ENCODE assay signal across 13 cellular contexts in genomic region chr1:149746463-149747356, GRCh38. TPM values are rescaled to one million over a fixed set of nuclear protein-coding genes. Genes with fewer than 3 reads are reported as not detected.
DNase-seq lines count a peak whose midpoint lies in the region; ATAC-seq, FAIRE-seq and TF ChIP-seq lines count a peak whose summit lies in the region.
"Not testable (repeated sequence)": the region's sequence is repeated elsewhere in the genome, so short reads cannot be mapped to it uniquely, and the experiment has no call there.
"Had no signal": no experiment of that assay in that cellular context is flagged by ENCODE, and none has a peak within 500 bp of the region (broad histone marks: within the 10 kb centered on the region; RNA-seq: fewer than 3 reads in every experiment).

No MANE protein-coding gene starts in this region.

- not testable (repeated sequence) for H3K4me3 ChIP-seq in hepatocyte; HepG2 (replicated peaks in 1 of 3; ENCODE audit: insufficient read depth in 1 of 3, low read depth in 2 of 3, low read length in 3 of 3)

- intact Hi-C loops in HepG2 (cut with micrococcal nuclease; ENCODE audit: unreplicated experiment): not testable (repeated sequence)

- TF ChIP-seq RAD21 in HepG2 (CRISPR knock-in tag; IDR thresholded peaks at IDR 0.05): not testable (repeated sequence)

- peaks cover 24% of the 10 kb centered on the region for H3K27me3 Mint-ChIP-seq in nephron (ENCODE audit: low read depth)

- H3K27me3 ChIP-seq in hepatocyte; HepG2 (ENCODE audit: control insufficient read depth in 1 of 2, insufficient read depth in 2 of 2, low read length in 2 of 2): not testable (repeated sequence)

- TF ChIP-seq POLR2A in GM12891 (IDR thresholded peaks at IDR 0.05; ENCODE audit: low read depth, low read length); HepG2 (IDR thresholded peaks at IDR 0.05; ENCODE audit: insufficient read depth in 1 of 2, low read depth in 2 of 2, low read length in 2 of 2): not testable (repeated sequence)

- not testable (repeated sequence) for H2AFZ ChIP-seq in hepatocyte; HepG2 (ENCODE audit: low read length)

- H3K36me3 Mint-ChIP-seq in nephron (ENCODE audit: low read depth): not testable (repeated sequence)

- not testable (repeated sequence) for H3K79me2 ChIP-seq in hepatocyte; HepG2 (ENCODE audit: insufficient read depth, low read length)

- CTCF ChIA-PET in HepG2 (lab: Yijun Ruan, JAX; ENCODE audit: low intra/inter-chr PET ratio, low total read pairs): not testable (repeated sequence)

- not testable (repeated sequence) for H3K9ac ChIP-seq in HepG2 (ENCODE audit: insufficient read depth, low read depth, low read length)

- not testable (repeated sequence) for H3K36me3 ChIP-seq in hepatocyte (replicated peaks; ENCODE audit: insufficient read depth, low read depth); HepG2 (replicated peaks in 1 of 2; ENCODE audit: control insufficient read depth in 1 of 2, insufficient read depth in 2 of 2, low read length in 2 of 2)

- H3K27ac ChIP-seq in hepatocyte; HepG2 (ENCODE audit: extremely low read length, insufficient read depth, low read length): not testable (repeated sequence)

- not testable (repeated sequence) for H4K20me1 ChIP-seq in hepatocyte (ENCODE audit: insufficient read depth, poor library complexity, severe bottlenecking); HepG2 (ENCODE audit: insufficient read depth, low read length)

- WGBS in hepatocyte (ENCODE audit: low lambda C conversion rate, missing lambda C conversion rate): 13% methylated on average over 31 of the region's 41 CpGs
- WGBS in HepG2 (ENCODE audit: low lambda C conversion rate): 62% methylated on average over 21 of the region's 41 CpGs

- H3K9me2 ChIP-seq in hepatocyte (replicated peaks; ENCODE audit: insufficient read depth): not testable (repeated sequence)

- H3K4me1 ChIP-seq in hepatocyte (ENCODE audit: insufficient read depth); HepG2 (ENCODE audit: insufficient read depth, low read length): not testable (repeated sequence)

- BruUV-seq in HepG2 (replicated peaks; lab: Mats Ljungman, UMichigan): not testable (repeated sequence)

- not testable (repeated sequence) for TF ChIP-seq CTCF in hepatocyte (IDR thresholded peaks at IDR 0.05; ENCODE audit: poor library complexity); HepG2 (CRISPR knock-in tag; IDR thresholded peaks at IDR 0.05); nephron (IDR thresholded peaks at IDR 0.05; ENCODE audit: unreplicated experiment in 3 of 3)

- H3K4me1 Mint-ChIP-seq in nephron: not testable (repeated sequence)

- in situ Hi-C loops in HepG2 (cut with HindIII; ENCODE audit: extremely low pct_ligation_motif_present, low pct_unique_long_range_greater_than_20kb): not testable (repeated sequence)

- not testable (repeated sequence) for DNase-seq in GM12891 (ENCODE audit: insufficient read length, low spot score); HepG2 (ENCODE audit: low spot score)
- peak; percentile 14 for DNase-seq in activated CD8-positive, alpha-beta memory T cell treated with anti-CD3 and anti-CD28 coated beads, Interleukin-2, amount 50 U/mL, for 4 hours
- DNase-seq in ecto neural progenitor cell (ENCODE audit: low spot score): peak; percentile 52
- peak; percentile 2 for DNase-seq in hepatocyte (ENCODE audit: low spot score)
- DNase-seq in stimulated activated CD4-positive, alpha-beta T cell treated with anti-CD3 and anti-CD28 coated beads, Interleukin-15, amount 100 ng/mL, for 24 hours: peak; percentile 9

- not testable (repeated sequence) for H3K9me3 ChIP-seq in hepatocyte (ENCODE audit: low read depth); HepG2 (ENCODE audit: low read length)

- not testable (repeated sequence) for H3K9me3 Mint-ChIP-seq in nephron

- not testable (repeated sequence) for H3K27ac Mint-ChIP-seq in nephron

- POLR2A ChIA-PET in HepG2 (lab: Yijun Ruan, JAX): not testable (repeated sequence)

- peak overlapping the region in 2 of 3 experiments; percentile 32 to 38 for H3K4me3 Mint-ChIP-seq in nephron

- ATAC-seq in HepG2: peak; percentile 65

- H3K4me2 ChIP-seq in hepatocyte: peak overlapping the region; percentile 68
- H3K4me2 ChIP-seq in HepG2 (ENCODE audit: low read depth, low read length): not testable (repeated sequence)

- TF ChIP-seq EP300 in HepG2 (IDR thresholded peaks at IDR 0.05; ENCODE audit: low read depth in 2 of 2, low read length in 2 of 2); HepG2 (CRISPR knock-in tag; IDR thresholded peaks at IDR 0.05; ENCODE audit: borderline replicate concordance): not testable (repeated sequence)

- FAIRE-seq in GM12891 (lab: Jason Lieb, UNC): peak; percentile 9
- FAIRE-seq in HepG2 (lab: Jason Lieb, UNC): not testable (repeated sequence)

RNA-seq across cellular contexts. Expression of gene FCGR1A, which starts 35.8 kb away (rescaled TPM):
- polyA plus RNA-seq in GM12891 (2012; ENCODE audit: low read depth, missing spikeins): not detected
- total RNA-seq in hepatocyte (0.07 and 0.24 TPM in 2 replicates), HepG2 (2016; rRNA removed; fragmentation: Illumina TruSeq; extraction: Trizol) (not detected in 2 replicates)
- polyA plus RNA-seq in hepatocyte (0.52 and 1.00 TPM in 2 replicates), HepG2 (2011; rRNA removed) (not detected in 2 replicates)
- total RNA-seq in HepG2 (2016; cell fraction: cytosol; rRNA removed; fragmentation: Illumina TruSeq; extraction: Trizol; ENCODE audit: low read depth): not detected in 2 replicates
- not detected in 2 replicates for total RNA-seq in HepG2 (2016; cell fraction: insoluble cytoplasmic fraction; rRNA removed; fragmentation: Illumina TruSeq; extraction: Trizol)
- total RNA-seq in HepG2 (2016; cell fraction: membrane; rRNA removed; fragmentation: Illumina TruSeq; extraction: Trizol): not detected in 2 replicates
- not detected in 2 replicates for total RNA-seq in HepG2 (2016; cell fraction: nucleus; rRNA removed; fragmentation: Illumina TruSeq; extraction: Trizol)
- not detected in 2 replicates for polyA plus RNA-seq in HepG2 (2011; cell fraction: cytosol; rRNA removed)
- polyA plus RNA-seq in HepG2 (2011; cell fraction: nucleus; rRNA removed): not detected in 2 replicates
- polyA plus RNA-seq in HepG2 (2012): not detected in 2 replicates
- not detected in 2 replicates for polyA plus RNA-seq in HepG2 (2016; cell fraction: cytosol; fragmentation: Illumina TruSeq; extraction: Trizol; ENCODE audit: low read depth)
- not detected in 2 replicates for polyA plus RNA-seq in HepG2 (2016; cell fraction: insoluble cytoplasmic fraction; fragmentation: Illumina TruSeq; extraction: Trizol; ENCODE audit: low read depth)
- not detected in 2 replicates for polyA plus RNA-seq in HepG2 (2016; cell fraction: membrane; fragmentation: Illumina TruSeq; extraction: Trizol; ENCODE audit: low read depth)
- polyA plus RNA-seq in HepG2 (2016; cell fraction: nucleus; fragmentation: Illumina TruSeq; extraction: Trizol; ENCODE audit: insufficient read depth, low read depth): not detected in 2 replicates
- 0.06 TPM in 1 of 2 replicates, not detected in the other for polyA minus RNA-seq in HepG2 (2011; rRNA and poly(A)+ RNA removed; ENCODE audit: low replicate concordance)
- not detected in 2 replicates for polyA minus RNA-seq in HepG2 (2011; cell fraction: cytosol; rRNA and poly(A)+ RNA removed)
- not detected in 2 replicates for polyA minus RNA-seq in HepG2 (2011; cell fraction: nucleus; rRNA and poly(A)+ RNA removed)
- total RNA-seq: CD8-positive, alpha-beta memory T cell; foreskin keratinocyte; GM23248; IMR-90; mammary epithelial cell; neural crest cell had no signal
- polyA plus RNA-seq: CD8-positive, alpha-beta memory T cell; foreskin keratinocyte; GM23248; IMR-90; mammary epithelial cell had no signal
